20 cellular contexts compared by ENCODE assay signal in the genomic region with DNA sequence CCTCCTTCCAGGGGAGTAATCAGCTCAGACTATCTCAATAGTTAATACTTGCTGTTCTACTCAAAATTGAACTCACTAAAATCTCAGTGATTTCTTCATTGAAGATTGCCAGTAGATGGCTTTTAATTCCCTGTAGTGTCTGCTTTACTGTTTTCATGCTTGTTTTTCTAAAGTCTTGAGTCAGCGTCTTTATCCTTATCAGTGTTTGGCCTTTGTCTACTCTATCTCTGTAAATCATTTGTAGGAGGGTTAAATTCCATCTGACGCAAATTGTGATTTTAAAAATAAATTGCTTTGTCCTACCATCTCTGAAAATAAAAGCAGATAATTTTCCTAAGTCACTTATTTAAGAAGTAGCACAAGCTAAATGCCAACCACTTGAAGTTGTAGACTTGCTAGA. TPM values are rescaled to one million over a fixed set of nuclear protein-coding genes. Genes with fewer than 3 reads are reported as not detected.
DNase-seq lines count a peak whose midpoint lies in the region; ATAC-seq and TF ChIP-seq lines count a peak whose summit lies in the region.
"Had no signal": no experiment of that assay in that cellular context is flagged by ENCODE, and none has a peak within 500 bp of the region (broad histone marks: within the 10 kb centered on the region; RNA-seq: fewer than 3 reads in every experiment).

No MANE protein-coding gene starts in this region.

- no peaks in the 10 kb centered on the region for H3K27me3 ChIP-seq in SK-N-SH (ENCODE audit: insufficient read depth)
- no peaks in the 10 kb centered on the region for H3K27me3 ChIP-seq in hepatocyte
- H3K27me3 ChIP-seq in left ventricle myocardium inferior (ENCODE audit: low read depth): no peaks in the 10 kb centered on the region
- H3K27me3 ChIP-seq: SJCRH30 had no signal

- no peaks in the 10 kb centered on the region for H3F3A ChIP-seq in SK-N-SH (replicated peaks; ENCODE audit: insufficient read depth)

- intact Hi-C loops in mucosa of descending colon (cut with DNase I, micrococcal nuclease) (no loop called here), left ventricle myocardium inferior (cut with micrococcal nuclease) (no loop called here)

- H3K36me3 ChIP-seq in SK-N-SH (replicated peaks in 1 of 2; ENCODE audit: control insufficient read depth in 1 of 2, insufficient read depth in 2 of 2, low read length in 1 of 2): no peaks in the 10 kb centered on the region
- H3K36me3 ChIP-seq in hepatocyte (replicated peaks; ENCODE audit: insufficient read depth, low read depth): no peaks in the 10 kb centered on the region
- H3K36me3 ChIP-seq in mucosa of descending colon (ENCODE audit: low read depth): no peaks in the 10 kb centered on the region
- no peaks in the 10 kb centered on the region for H3K36me3 ChIP-seq in left ventricle myocardium inferior
- H3K36me3 ChIP-seq: SJCRH30 had no signal

- H3K4me3 ChIP-seq in SK-N-SH (ENCODE audit: low read depth in 2 of 2, low read length in 1 of 2): no peak overlapping the region
- H3K4me3 ChIP-seq in hepatocyte: no peak overlapping the region
- no peak overlapping the region for H3K4me3 ChIP-seq in mucosa of descending colon
- H3K4me3 ChIP-seq in left ventricle myocardium inferior: no peak overlapping the region
- H3K4me3 ChIP-seq: SJCRH30 had no signal

- H3K79me2 ChIP-seq in SK-N-SH (ENCODE audit: insufficient read depth) (no peaks in the 10 kb centered on the region), hepatocyte (peaks cover 6% of the 10 kb centered on the region)

- H4K20me1 ChIP-seq in SK-N-SH (ENCODE audit: insufficient read depth) (no peaks in the 10 kb centered on the region), hepatocyte (ENCODE audit: insufficient read depth, poor library complexity, severe bottlenecking) (no peaks in the 10 kb centered on the region)

- ATAC-seq in SK-N-SH treated with all-trans-retinoic acid at 6 μM for 48 hours (no peak), mucosa of descending colon (peak; percentile 86), HG02870 (IDR thresholded peaks at IDR 0.05; ENCODE audit: unreplicated experiment) (no peak)
- ATAC-seq: CD8-positive, alpha-beta T cell had no signal

- TF ChIP-seq EP300 in SK-N-SH (IDR thresholded peaks at IDR 0.05; ENCODE audit: borderline replicate concordance in 1 of 2, low read depth in 1 of 2, low read length in 1 of 2): no peak

- H3K4me1 ChIP-seq in SK-N-SH (ENCODE audit: control insufficient read depth in 1 of 2, insufficient read depth in 2 of 2, low read depth in 1 of 2, low read length in 1 of 2) (peaks cover 7 to 17% of the 10 kb centered on the region in 2 experiments; a peak in 2 of 4 replicates), hepatocyte (ENCODE audit: insufficient read depth) (peaks cover 31% of the 10 kb centered on the region), mucosa of descending colon (ENCODE audit: low read depth) (peaks cover 35% of the 10 kb centered on the region), left ventricle myocardium inferior (peaks cover 15% of the 10 kb centered on the region)

- H3K27ac ChIP-seq in SK-N-SH (ENCODE audit: low read depth in 2 of 2, low read length in 1 of 2) (no peak overlapping the region), hepatocyte (peak overlapping the region; percentile 76), left ventricle myocardium inferior (replicated peaks) (no peak overlapping the region)
- H3K27ac ChIP-seq: 22Rv1, SJCRH30 had no signal

- H3K4me2 ChIP-seq in SK-N-SH (no peak overlapping the region), hepatocyte (peak overlapping the region; percentile 58)

- POLR2A ChIA-PET in SK-N-SH (lab: Yijun Ruan, JAX): no interaction called here

- CTCF ChIA-PET in SK-N-SH (lab: Yijun Ruan, JAX): interaction anchor here (1.3 to 4.0 kb wide), 3 partner anchors 15 to 48 kb away, joined by 4 to 15 read pairs (median 4); a partner anchor contains a TSS

- WGBS in SK-N-SH (ENCODE audit: low lambda C conversion rate): 64% methylated on average over 2 of the region's 2 CpGs
- WGBS in hepatocyte (ENCODE audit: low lambda C conversion rate, missing lambda C conversion rate): 34% methylated on average over 2 of the region's 2 CpGs

- TF ChIP-seq CTCF in SK-N-SH (IDR thresholded peaks at IDR 0.05): no peak
- no peak for TF ChIP-seq CTCF in hepatocyte (IDR thresholded peaks at IDR 0.05; ENCODE audit: poor library complexity)
- no peak for TF ChIP-seq CTCF in mucosa of descending colon (IDR thresholded peaks at IDR 0.05)
- TF ChIP-seq CTCF in left ventricle myocardium inferior (IDR thresholded peaks at IDR 0.05; ENCODE audit: borderline replicate concordance): no peak

- H2AFZ ChIP-seq in SK-N-SH (ENCODE audit: low read depth) (no peak overlapping the region), hepatocyte (no peak overlapping the region)

- DNase-seq in SK-N-SH (no peak), hepatocyte (ENCODE audit: low spot score) (peak; percentile 19), mucosa of descending colon (no peak), middle frontal gyrus (ENCODE audit: extremely low spot score, low spot score) (no peak), left ventricle myocardium inferior (no peak), 8988T (no peak)
- DNase-seq: CD8-positive, alpha-beta T cell; GF-D8; MV-4-11; NCI-H1417; NCI-H1930; NCI-H2171; NCI-H446; NCI-H69; NK-92 treated with Interleukin-12 subunit alpha and Interleukin-12 subunit beta, amount 100 ng/mL, for 24 hours; RPMI8226; SJCRH30 had no signal

- H3K9me3 ChIP-seq in SK-N-SH (no peaks in the 10 kb centered on the region), hepatocyte (ENCODE audit: low read depth) (no peaks in the 10 kb centered on the region), mucosa of descending colon (no peaks in the 10 kb centered on the region), left ventricle myocardium inferior (replicated peaks) (no peaks in the 10 kb centered on the region)
- H3K9me3 ChIP-seq: SJCRH30 had no signal

- TF ChIP-seq RAD21 in SK-N-SH (IDR thresholded peaks at IDR 0.05; ENCODE audit: low read length): no peak

- H3K9ac ChIP-seq in SK-N-SH: no peak overlapping the region

- no peaks in the 10 kb centered on the region for H3K9me2 ChIP-seq in SK-N-SH
- no peaks in the 10 kb centered on the region for H3K9me2 ChIP-seq in hepatocyte (replicated peaks; ENCODE audit: insufficient read depth)

TF ChIP-seq in SK-N-SH treated with all-trans-retinoic acid at 6 μM for 48 hours, 23 proteins besides CTCF, POLR2A, EP300 and RAD21:
- 0 out of 2 replicates have a peak, but pooled peaks have one; percentile 11 for TF ChIP-seq TCF4 (CRISPR knock-in tag; IDR thresholded peaks at IDR 0.05; ENCODE audit: borderline replicate concordance)
- no peak for TF ChIP-seq CSDC2 (CRISPR knock-in tag; IDR thresholded peaks at IDR 0.05)

TF ChIP-seq in SK-N-SH, 30 proteins besides CTCF, POLR2A, EP300 and RAD21 (continues in another document):
- TF ChIP-seq ELF1 (IDR thresholded peaks at IDR 0.05) (no peak), JUND (IDR thresholded peaks at IDR 0.05) (no peak), MEF2A (IDR thresholded peaks at IDR 0.05; ENCODE audit: borderline replicate concordance, low read depth) (no peak), SMC3 (IDR thresholded peaks at IDR 0.05; ENCODE audit: low read depth, low read length) (no peak), YY1 (IDR thresholded peaks at IDR 0.05; ENCODE audit: low read depth) (no peak), NRF1 (IDR thresholded peaks at IDR 0.05; ENCODE audit: low read depth, low read length) (no peak), GATA2 (CRISPR knock-in tag; IDR thresholded peaks at IDR 0.05) (no peak), RCOR1 (IDR thresholded peaks at IDR 0.05; ENCODE audit: low read length) (no peak), RFX5 (IDR thresholded peaks at IDR 0.05; ENCODE audit: low read length) (no peak), FOXJ3 (CRISPR knock-in tag; IDR thresholded peaks at IDR 0.05) (no peak), POLR2AphosphoS5 (IDR thresholded peaks at IDR 0.05; ENCODE audit: low read depth, low read length) (no peak), FOXM1 (IDR thresholded peaks at IDR 0.05; ENCODE audit: low read depth) (no peak)
- TF ChIP-seq, protein P1, sequence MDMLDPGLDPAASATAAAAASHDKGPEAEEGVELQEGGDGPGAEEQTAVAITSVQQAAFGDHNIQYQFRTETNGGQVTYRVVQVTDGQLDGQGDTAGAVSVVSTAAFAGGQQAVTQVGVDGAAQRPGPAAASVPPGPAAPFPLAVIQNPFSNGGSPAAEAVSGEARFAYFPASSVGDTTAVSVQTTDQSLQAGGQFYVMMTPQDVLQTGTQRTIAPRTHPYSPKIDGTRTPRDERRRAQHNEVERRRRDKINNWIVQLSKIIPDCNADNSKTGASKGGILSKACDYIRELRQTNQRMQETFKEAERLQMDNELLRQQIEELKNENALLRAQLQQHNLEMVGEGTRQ (IDR thresholded peaks at IDR 0.05; ENCODE audit: borderline replicate concordance, low read depth, low read length): no peak
- TF ChIP-seq, protein P2, sequence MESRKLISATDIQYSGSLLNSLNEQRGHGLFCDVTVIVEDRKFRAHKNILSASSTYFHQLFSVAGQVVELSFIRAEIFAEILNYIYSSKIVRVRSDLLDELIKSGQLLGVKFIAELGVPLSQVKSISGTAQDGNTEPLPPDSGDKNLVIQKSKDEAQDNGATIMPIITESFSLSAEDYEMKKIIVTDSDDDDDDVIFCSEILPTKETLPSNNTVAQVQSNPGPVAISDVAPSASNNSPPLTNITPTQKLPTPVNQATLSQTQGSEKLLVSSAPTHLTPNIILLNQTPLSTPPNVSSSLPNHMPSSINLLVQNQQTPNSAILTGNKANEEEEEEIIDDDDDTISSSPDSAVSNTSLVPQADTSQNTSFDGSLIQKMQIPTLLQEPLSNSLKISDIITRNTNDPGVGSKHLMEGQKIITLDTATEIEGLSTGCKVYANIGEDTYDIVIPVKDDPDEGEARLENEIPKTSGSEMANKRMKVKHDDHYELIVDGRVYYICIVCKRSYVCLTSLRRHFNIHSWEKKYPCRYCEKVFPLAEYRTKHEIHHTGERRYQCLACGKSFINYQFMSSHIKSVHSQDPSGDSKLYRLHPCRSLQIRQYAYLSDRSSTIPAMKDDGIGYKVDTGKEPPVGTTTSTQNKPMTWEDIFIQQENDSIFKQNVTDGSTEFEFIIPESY (IDR thresholded peaks at IDR 0.05; ENCODE audit: borderline replicate concordance, low read depth): no peak
- TF ChIP-seq, protein P3, sequence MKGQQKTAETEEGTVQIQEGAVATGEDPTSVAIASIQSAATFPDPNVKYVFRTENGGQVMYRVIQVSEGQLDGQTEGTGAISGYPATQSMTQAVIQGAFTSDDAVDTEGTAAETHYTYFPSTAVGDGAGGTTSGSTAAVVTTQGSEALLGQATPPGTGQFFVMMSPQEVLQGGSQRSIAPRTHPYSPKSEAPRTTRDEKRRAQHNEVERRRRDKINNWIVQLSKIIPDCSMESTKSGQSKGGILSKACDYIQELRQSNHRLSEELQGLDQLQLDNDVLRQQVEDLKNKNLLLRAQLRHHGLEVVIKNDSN (IDR thresholded peaks at IDR 0.05; ENCODE audit: borderline replicate concordance, low read depth): no peak

RNA-seq across cellular contexts. Expression of a gene that starts 47.4 kb away (rescaled TPM):
- polyA plus RNA-seq in SK-N-SH (2012; rRNA removed) (2.2 and 4.0 TPM in 2 replicates), hepatocyte (3.8 and 6.8 TPM in 2 replicates)
- polyA plus RNA-seq in SK-N-SH (2012; cell fraction: cytosol; rRNA removed): 2.5 and 3.1 TPM in 2 replicates
- 5.4 and 5.6 TPM in 2 replicates for polyA plus RNA-seq in SK-N-SH (2012; cell fraction: nucleus; rRNA removed)
- total RNA-seq in hepatocyte (4.7 and 9.8 TPM in 2 replicates), mucosa of descending colon (10 to 100 TPM; 22.6 to 53.2 (median 27.3) TPM), left ventricle myocardium inferior (3.3 TPM)
